8 cellular contexts compared by ENCODE assay signal in genomic region chr20:21301940-21302644, GRCh38. TPM values are rescaled to one million over a fixed set of nuclear protein-coding genes. Genes with fewer than 3 reads are reported as not detected.
DNase-seq lines count a peak whose midpoint lies in the region; ATAC-seq, FAIRE-seq and TF ChIP-seq lines count a peak whose summit lies in the region.

No MANE protein-coding gene starts in this region.

- no peaks in the 10 kb centered on the region for H3K79me1 ChIP-seq in mesenchymal stem cell (replicated peaks; ENCODE audit: low read length, poor library complexity, severe bottlenecking)

- WGBS in heart right ventricle, 2 donors: 48 to 55% methylated on average over 9 of the region's 9 CpGs
- 37% methylated on average over 9 of the region's 9 CpGs for WGBS in K562 (ENCODE audit: insufficient coverage, low coverage, missing lambda C conversion rate)
- WGBS in mesenchymal stem cell: 79% methylated on average over 9 of the region's 9 CpGs

- no peak overlapping the region for H4K8ac ChIP-seq in mesenchymal stem cell (ENCODE audit: low read length)

- peak overlapping the region; percentile 92 for H3K4me2 ChIP-seq in K562 (ENCODE audit: insufficient read depth, low read length)
- H3K4me2 ChIP-seq in mesenchymal stem cell (ENCODE audit: low read length, poor library complexity, severe bottlenecking): peak overlapping the region; percentile 48

- ATAC-seq in heart right ventricle: no peak
- no peak for ATAC-seq in left cardiac atrium
- peak; percentile 25; the same call in 1 of the 3 replicates for ATAC-seq in K562

- TF ChIP-seq RAD21 in K562 (CRISPR knock-in tag; conservative IDR thresholded peaks at IDR 0.05 in 1 of 2, IDR thresholded peaks at IDR 0.05 in 1 of 2): no peak

- no peaks in the 10 kb centered on the region for H3K9me1 ChIP-seq in K562 (ENCODE audit: control insufficient read depth, insufficient read depth, low read length)

- H3K4me1 ChIP-seq in heart right ventricle (peaks cover 3 to 21% (median 18%) of the 10 kb centered on the region in 9 donors), K562 (replicated peaks in 1 of 2; ENCODE audit: control insufficient read depth in 2 of 2, insufficient read depth in 2 of 2, low read length in 2 of 2) (no peaks in the 10 kb centered on the region; a peak in 1 of 5 replicates), mesenchymal stem cell (ENCODE audit: control insufficient read depth, insufficient read depth, low read depth, low read length) (peaks cover 2% of the 10 kb centered on the region), uterus (peaks cover 0 to 11% of the 10 kb centered on the region in 2 donors)

- no peak overlapping the region for H3K14ac ChIP-seq in mesenchymal stem cell (ENCODE audit: low read length in 2 of 2)

- no peak overlapping the region for H4K91ac ChIP-seq in mesenchymal stem cell (ENCODE audit: low read length)

- H2AFZ ChIP-seq in K562 (ENCODE audit: low read depth, low read length): peak overlapping the region; percentile 89
- H2AFZ ChIP-seq in mesenchymal stem cell (ENCODE audit: low read depth, low read length): no peak overlapping the region

- H3K4me3 ChIP-seq in heart right ventricle (peak overlapping the region in 9 of 10 donors; percentile 70 to 99 (median 84)), K562 (peak overlapping the region; percentile 91), mesenchymal stem cell (ENCODE audit: insufficient read depth in 1 of 2, low read depth in 1 of 2, low read length in 2 of 2) (peak overlapping the region in 1 of 2 experiments; percentile 96), uterus (peak overlapping the region; percentile 76 to 80)

- H3K27me3 ChIP-seq in heart right ventricle: no peaks in the 10 kb centered on the region
- no peaks in the 10 kb centered on the region for H3K27me3 ChIP-seq in K562 (ENCODE audit: control insufficient read depth in 2 of 2, insufficient read depth in 2 of 2, low read length in 2 of 2)
- peaks cover 0 to 10% of the 10 kb centered on the region in 2 experiments for H3K27me3 ChIP-seq in mesenchymal stem cell (ENCODE audit: control insufficient read depth in 1 of 2, insufficient read depth in 1 of 2, low read length in 2 of 2)
- no peaks in the 10 kb centered on the region for H3K27me3 ChIP-seq in uterus

- peak overlapping the region in 1 of 2 experiments; percentile 93; a peak in 3 of 4 replicates for H3K9ac ChIP-seq in K562 (ENCODE audit: insufficient read depth in 1 of 2, low read depth in 2 of 2, low read length in 2 of 2)
- peak overlapping the region; percentile 99 for H3K9ac ChIP-seq in mesenchymal stem cell (ENCODE audit: low read length)

- intact Hi-C loops in heart right ventricle (cut with DNase I): loop anchor here in 4 of 10 donors (5.0 to 10.0 kb wide), 4 partner anchors 53 to 175 kb away; partner anchors contain the start of gene KIZ (in 1 of the 4)
- intact Hi-C loops in left cardiac atrium (cut with DNase I): no loop called here
- intact Hi-C loops in K562 (cut with micrococcal nuclease): no loop called here
- intact Hi-C loops in uterus (cut with DNase I; ENCODE audit: low total_unique reads): no loop called here

- BruUV-seq in K562 (replicated peaks; lab: Mats Ljungman, UMichigan): no TSS peak

- H4K20me1 ChIP-seq in K562 (replicated peaks; ENCODE audit: control insufficient read depth, insufficient read depth, low read length): no peaks in the 10 kb centered on the region

- H2BK120ac ChIP-seq in mesenchymal stem cell (ENCODE audit: low read depth, low read length): no peak overlapping the region

- H3K23ac ChIP-seq in mesenchymal stem cell (ENCODE audit: low read length in 2 of 2): no peak overlapping the region

- TF ChIP-seq POLR2A in K562 (conservative IDR thresholded peaks at IDR 0.05): no peak
- TF ChIP-seq POLR2A in uterus (IDR thresholded peaks at IDR 0.05): no peak
- no peak for TF ChIP-seq POLR2A in GM12892 (IDR thresholded peaks at IDR 0.05; ENCODE audit: low read depth, low read length)

- H3K79me2 ChIP-seq in K562 (ENCODE audit: control insufficient read depth, insufficient read depth, low read length): peaks cover 28% of the 10 kb centered on the region

- no peak overlapping the region for H2BK5ac ChIP-seq in mesenchymal stem cell (ENCODE audit: low read depth, low read length, poor library complexity, severe bottlenecking)

- in situ Hi-C loops in K562 (cut with MboI): no loop called here

- H2AK5ac ChIP-seq in mesenchymal stem cell (ENCODE audit: low read length, severe bottlenecking): no peak overlapping the region

- H3K27ac ChIP-seq in heart right ventricle (peak overlapping the region in 9 of 10 donors; percentile 94 to 99 (median 96)), K562 (ENCODE audit: extremely low read depth, low read depth, low read length) (peak overlapping the region; percentile 81), mesenchymal stem cell (ENCODE audit: low read length, poor library complexity, severe bottlenecking) (no peak overlapping the region), uterus (peak overlapping the region; percentile 92 to 93)

- no peaks in the 10 kb centered on the region for H3K9me3 ChIP-seq in heart right ventricle
- H3K9me3 ChIP-seq in K562 (replicated peaks; ENCODE audit: control insufficient read depth, insufficient read depth, low read depth, low read length): no peaks in the 10 kb centered on the region
- H3K9me3 ChIP-seq in mesenchymal stem cell (ENCODE audit: control insufficient read depth, low read length): no peaks in the 10 kb centered on the region
- no peaks in the 10 kb centered on the region for H3K9me3 ChIP-seq in uterus

- TF ChIP-seq CTCF in heart right ventricle (IDR thresholded peaks at IDR 0.05) (no peak), K562 (IDR thresholded peaks at IDR 0.05 in 2 of 3, conservative IDR thresholded peaks at IDR 0.05 in 1 of 3; ENCODE audit: insufficient read depth in 2 of 3, low read depth in 1 of 3, low read length in 3 of 3) (no peak), uterus (IDR thresholded peaks at IDR 0.05) (no peak)

- no peak overlapping the region for H3K18ac ChIP-seq in mesenchymal stem cell (ENCODE audit: low read depth in 1 of 2, low read length in 2 of 2)

- H2BK12ac ChIP-seq in mesenchymal stem cell (ENCODE audit: low read length in 2 of 2): no peak overlapping the region

- H3K4ac ChIP-seq in mesenchymal stem cell (ENCODE audit: low read depth in 1 of 2, low read length in 2 of 2): no peak overlapping the region

- no peak overlapping the region for H2BK15ac ChIP-seq in mesenchymal stem cell (ENCODE audit: low read depth, poor library complexity, severe bottlenecking)

- H3K36me3 ChIP-seq in heart right ventricle: no peaks in the 10 kb centered on the region
- no peaks in the 10 kb centered on the region for H3K36me3 ChIP-seq in K562 (ENCODE audit: control insufficient read depth, insufficient read depth, low read length)
- H3K36me3 ChIP-seq in mesenchymal stem cell (ENCODE audit: control insufficient read depth in 1 of 2, insufficient read depth in 2 of 2, low read depth in 1 of 2, low read length in 2 of 2): no peaks in the 10 kb centered on the region
- no peaks in the 10 kb centered on the region for H3K36me3 ChIP-seq in uterus

- no peak for FAIRE-seq in K562 (lab: Jason Lieb, UNC)
- no peak for FAIRE-seq in GM12892 (lab: Jason Lieb, UNC)

- TF ChIP-seq EP300 in K562 (IDR thresholded peaks at IDR 0.05; ENCODE audit: low read length): no peak

- POLR2A ChIA-PET in K562 (lab: Yijun Ruan, JAX): no interaction called here

- CTCF ChIA-PET in K562 (lab: Yijun Ruan, JAX; ENCODE audit: low intra/inter-chr PET ratio): no interaction called here

- DNase-seq in heart right ventricle: no peak
- DNase-seq in left cardiac atrium: no peak
- DNase-seq in K562 (ENCODE audit: extremely low read depth in 1 of 4, low spot score in 3 of 4): peak in 1 of 4 experiments; percentile 17
- DNase-seq in mesenchymal stem cell: no peak
- DNase-seq in uterus: no peak
- no peak for DNase-seq in GM12892 (ENCODE audit: insufficient read length)
- DNase-seq in stimulated activated CD4-positive, alpha-beta T cell treated with anti-CD3 and anti-CD28 coated beads, Interleukin-2, amount 100 ng/mL, for 48 hours: no peak
- DNase-seq in activated CD4-positive, CD25-positive, alpha-beta regulatory T cell treated with anti-CD3 and anti-CD28 coated beads, Interleukin-2, amount 50 U/mL, for 72 hours: no peak

TF ChIP-seq in K562, 482 proteins besides CTCF, POLR2A, EP300 and RAD21 (continues in another document):
- TF ChIP-seq, protein P1, sequence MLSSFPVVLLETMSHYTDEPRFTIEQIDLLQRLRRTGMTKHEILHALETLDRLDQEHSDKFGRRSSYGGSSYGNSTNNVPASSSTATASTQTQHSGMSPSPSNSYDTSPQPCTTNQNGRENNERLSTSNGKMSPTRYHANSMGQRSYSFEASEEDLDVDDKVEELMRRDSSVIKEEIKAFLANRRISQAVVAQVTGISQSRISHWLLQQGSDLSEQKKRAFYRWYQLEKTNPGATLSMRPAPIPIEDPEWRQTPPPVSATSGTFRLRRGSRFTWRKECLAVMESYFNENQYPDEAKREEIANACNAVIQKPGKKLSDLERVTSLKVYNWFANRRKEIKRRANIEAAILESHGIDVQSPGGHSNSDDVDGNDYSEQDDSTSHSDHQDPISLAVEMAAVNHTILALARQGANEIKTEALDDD (IDR thresholded peaks at IDR 0.05): 0 out of 2 replicates have a peak, but pooled peaks have one; percentile 22

RNA-seq across cellular contexts. Expression of gene XRN2, which starts 1.0 kb away (rescaled TPM):
- total RNA-seq in heart right ventricle (10 to 100 TPM; 28.6 to 39.8 (median 32.1) TPM), left cardiac atrium (10 to 100 TPM; 37.1 to 43.6 TPM), K562 (2014; rRNA removed) (41.8 and 43.0 TPM in 2 replicates), K562 (2014; rRNA removed; fragmentation: Illumina TruSeq; extraction: Trizol) (67.3 and 75.5 TPM in 2 replicates), K562 (2015; rRNA removed; fragmentation: Illumina TruSeq; extraction: Trizol) (57.2 and 58.3 TPM in 2 replicates), K562 (2021) (45.1 and 45.5 TPM in 2 replicates), uterus (100 to 1,000 TPM in 1 of 4 donors, 10 to 100 TPM in 3; 32.6 to 100 (median 51.7) TPM)
- polyA plus RNA-seq in heart right ventricle (10 to 100 TPM in 1 of 2 donors, 1 to 10 TPM in 1; 9.5 to 17.8 TPM), K562 (2011; rRNA removed) (51.9 and 67.3 TPM in 2 replicates), K562 (2014; fragmentation: Illumina TruSeq; extraction: Trizol) (55.1 and 62.7 TPM in 2 replicates), K562 (2014; fragmentation: Nextera tagmentation; extraction: Ambion mirVana) (10 to 100 TPM; 43.4 to 51.4 TPM), K562 (2014; rRNA removed) (40.7 and 44.0 TPM in 2 replicates)
- total RNA-seq in K562 (2011; cell fraction: chromatin; rRNA removed; ENCODE audit: low replicate concordance): 18.4 and 43.0 TPM in 2 replicates
- 10.5 and 12.4 TPM in 2 replicates for total RNA-seq in K562 (2011; cell fraction: nucleolus; rRNA removed)
- 17.9 and 18.3 TPM in 2 replicates for total RNA-seq in K562 (2011; cell fraction: nucleoplasm; rRNA removed)
- polyA plus RNA-seq in K562 (2011; cell fraction: cytosol; rRNA removed): 20.4 and 30.0 TPM in 2 replicates
- 32.4 and 45.0 TPM in 2 replicates for polyA plus RNA-seq in K562 (2011; cell fraction: nucleus; rRNA removed)
- polyA plus RNA-seq in K562 (2012): 37.0 and 48.6 TPM in 2 replicates
- polyA minus RNA-seq in K562 (2011; rRNA and poly(A)+ RNA removed): 78.4 and 80.1 TPM in 2 replicates
- 23.7 and 30.4 TPM in 2 replicates for polyA minus RNA-seq in K562 (2011; cell fraction: cytosol; rRNA and poly(A)+ RNA removed)
- 15.3 and 26.2 TPM in 2 replicates for polyA minus RNA-seq in K562 (2011; cell fraction: nucleus; rRNA and poly(A)+ RNA removed)
- polyA plus RNA-seq in mesenchymal stem cell (2013, experiment 1 of 2): 61.9 TPM
- polyA plus RNA-seq in mesenchymal stem cell (2013, experiment 2 of 2): 61.2 TPM
- polyA plus RNA-seq in GM12892 (2012; ENCODE audit: missing spikeins): 61.0 TPM
